In genomic region chr5:118681655-118682054, GRCh38 we compare ENCODE assay signal across 33 cellular contexts.
DNase-seq lines count a peak whose midpoint lies in the region; ATAC-seq, FAIRE-seq and TF ChIP-seq lines count a peak whose summit lies in the region.
"Had no signal": no experiment of that assay in that cellular context is flagged by ENCODE, and none has a peak within 500 bp of the region (broad histone marks: within the 10 kb centered on the region; RNA-seq: fewer than 3 reads in every experiment).

No MANE protein-coding gene starts in this region.

- no peaks in the 10 kb centered on the region for H3K79me2 ChIP-seq in HepG2 (ENCODE audit: insufficient read depth, low read length)

- POLR2A ChIA-PET in HepG2 (lab: Yijun Ruan, JAX) = no interaction called here

- in situ Hi-C loops in HepG2 (cut with HindIII; ENCODE audit: extremely low pct_ligation_motif_present, low pct_unique_long_range_greater_than_20kb) = no loop called here

- TF ChIP-seq EP300 in HepG2 (IDR thresholded peaks at IDR 0.05; ENCODE audit: low read depth in 2 of 2, low read length in 2 of 2) = no peak
- no peak for TF ChIP-seq EP300 in HepG2 (CRISPR knock-in tag; IDR thresholded peaks at IDR 0.05; ENCODE audit: borderline replicate concordance)

- H3K4me2 ChIP-seq in HepG2 (ENCODE audit: low read depth, low read length) = no peak overlapping the region
- H3K4me2 ChIP-seq: A549; BLaER1; BLaER1 treated with 17β-estradiol and CSF1 and Interleukin-3, amounts not matched to agents 10 nM and 100 nM had no signal

- no peak for FAIRE-seq in HepG2 (lab: Jason Lieb, UNC)
- FAIRE-seq: A204.1, A549, D721Med had no signal

- no peaks in the 10 kb centered on the region for H3K27me3 ChIP-seq in liver (ENCODE audit: control insufficient read depth in 4 of 4, insufficient read depth in 4 of 4, low read length in 3 of 4)
- H3K27me3 ChIP-seq in HepG2 (ENCODE audit: control insufficient read depth in 1 of 2, insufficient read depth in 2 of 2, low read length in 2 of 2) = no peaks in the 10 kb centered on the region
- no peaks in the 10 kb centered on the region for H3K27me3 ChIP-seq in right lobe of liver
- no peaks in the 10 kb centered on the region for H3K27me3 ChIP-seq in lower lobe of right lung (ENCODE audit: low read depth)
- H3K27me3 ChIP-seq: BE2C; BLaER1; BLaER1 treated with 17β-estradiol and CSF1 and Interleukin-3, amounts not matched to agents 10 nM and 100 nM had no signal

- TF ChIP-seq CTCF in liver (IDR thresholded peaks at IDR 0.05; ENCODE audit: low read depth, low read length, missing input control) = no peak
- no peak for TF ChIP-seq CTCF in HepG2 (CRISPR knock-in tag; IDR thresholded peaks at IDR 0.05)
- no peak for TF ChIP-seq CTCF in right lobe of liver (IDR thresholded peaks at IDR 0.05)
- no peak for TF ChIP-seq CTCF in lower lobe of right lung (IDR thresholded peaks at IDR 0.05)

- H3K4me1 ChIP-seq in liver (ENCODE audit: control insufficient read depth in 4 of 4, insufficient read depth in 4 of 4, low read length in 3 of 4) (no peaks in the 10 kb centered on the region), HepG2 (ENCODE audit: insufficient read depth, low read length) (no peaks in the 10 kb centered on the region), right lobe of liver (no peaks in the 10 kb centered on the region), lower lobe of right lung (no peaks in the 10 kb centered on the region)
- H3K4me1 ChIP-seq: A549; BE2C; BLaER1; BLaER1 treated with 17β-estradiol and CSF1 and Interleukin-3, amounts not matched to agents 10 nM and 100 nM; Caco-2 had no signal

- no peak overlapping the region for H2AFZ ChIP-seq in HepG2 (ENCODE audit: low read length)

- H3K4me3 ChIP-seq in liver (ENCODE audit: low read depth in 1 of 3, low read length in 3 of 3) (no peak overlapping the region), HepG2 (replicated peaks in 1 of 3; ENCODE audit: insufficient read depth in 1 of 3, low read depth in 2 of 3, low read length in 3 of 3) (no peak overlapping the region), right lobe of liver (no peak overlapping the region), lower lobe of right lung (no peak overlapping the region)
- H3K4me3 ChIP-seq: A549; BLaER1; BLaER1 treated with 17β-estradiol and CSF1 and Interleukin-3, amounts not matched to agents 10 nM and 100 nM had no signal

- no peak for TF ChIP-seq POLR2A in HepG2 (IDR thresholded peaks at IDR 0.05; ENCODE audit: insufficient read depth in 1 of 2, low read depth in 2 of 2, low read length in 2 of 2)
- no peak for TF ChIP-seq POLR2A in right lobe of liver (IDR thresholded peaks at IDR 0.05)

- no TSS peak for BruUV-seq in HepG2 (replicated peaks; lab: Mats Ljungman, UMichigan)

- intact Hi-C loops in HepG2 (cut with micrococcal nuclease; ENCODE audit: unreplicated experiment) (no loop called here), right lobe of liver (cut with DNase I) (no loop called here), lower lobe of right lung (cut with DNase I) (no loop called here)

- no peak for TF ChIP-seq RAD21 in liver (IDR thresholded peaks at IDR 0.05)
- TF ChIP-seq RAD21 in HepG2 (CRISPR knock-in tag; IDR thresholded peaks at IDR 0.05) = no peak

- CTCF ChIA-PET in HepG2 (lab: Yijun Ruan, JAX; ENCODE audit: low intra/inter-chr PET ratio, low total read pairs) = no interaction called here

- H3K27ac ChIP-seq in liver (ENCODE audit: low read depth in 1 of 2, low read length in 2 of 2) (no peak overlapping the region), HepG2 (ENCODE audit: extremely low read length, insufficient read depth, low read length) (no peak overlapping the region), right lobe of liver (no peak overlapping the region), lower lobe of right lung (no peak overlapping the region)
- H3K27ac ChIP-seq: 22Rv1; A549; BLaER1; BLaER1 treated with 17β-estradiol and CSF1 and Interleukin-3, amounts not matched to agents 10 nM and 100 nM; C4-2B had no signal

- 68% methylated on average over 2 of the region's 2 CpGs for WGBS in liver
- WGBS in HepG2 (ENCODE audit: low lambda C conversion rate) = 20% methylated on average over 2 of the region's 2 CpGs
- WGBS in right lobe of liver (ENCODE audit: insufficient coverage, low coverage, low lambda C conversion rate, missing lambda C conversion rate) = 46% methylated on average over 2 of the region's 2 CpGs

- H3K9ac ChIP-seq in liver (ENCODE audit: low read depth in 1 of 2, low read length in 2 of 2) (no peak overlapping the region), HepG2 (ENCODE audit: insufficient read depth, low read depth, low read length) (no peak overlapping the region)
- H3K9ac ChIP-seq: BLaER1; BLaER1 treated with 17β-estradiol and CSF1 and Interleukin-3, amounts not matched to agents 10 nM and 100 nM had no signal

- H4K20me1 ChIP-seq in HepG2 (ENCODE audit: insufficient read depth, low read length) = no peaks in the 10 kb centered on the region
- H4K20me1 ChIP-seq: BLaER1; BLaER1 treated with 17β-estradiol and CSF1 and Interleukin-3, amounts not matched to agents 10 nM and 100 nM had no signal

- H3K9me3 ChIP-seq in liver (ENCODE audit: control insufficient read depth in 4 of 4, low read length in 3 of 4) (no peaks in the 10 kb centered on the region), HepG2 (ENCODE audit: low read length) (no peaks in the 10 kb centered on the region), right lobe of liver (no peaks in the 10 kb centered on the region), lower lobe of right lung (no peaks in the 10 kb centered on the region)
- H3K9me3 ChIP-seq: A549; BE2C; BLaER1; BLaER1 treated with 17β-estradiol and CSF1 and Interleukin-3, amounts not matched to agents 10 nM and 100 nM had no signal

- H3K36me3 ChIP-seq in liver (ENCODE audit: control insufficient read depth in 4 of 4, insufficient read depth in 3 of 4, low read depth in 1 of 4, low read length in 3 of 4) (no peaks in the 10 kb centered on the region), HepG2 (replicated peaks in 1 of 2; ENCODE audit: control insufficient read depth in 1 of 2, insufficient read depth in 2 of 2, low read length in 2 of 2) (no peaks in the 10 kb centered on the region), right lobe of liver (no peaks in the 10 kb centered on the region), lower lobe of right lung (no peaks in the 10 kb centered on the region)
- H3K36me3 ChIP-seq: BE2C; BLaER1; BLaER1 treated with 17β-estradiol and CSF1 and Interleukin-3, amounts not matched to agents 10 nM and 100 nM had no signal

- no peak for ATAC-seq in HepG2
- ATAC-seq in left lobe of liver = peak; percentile 95
- peak; percentile 47 to 93 (median 65) for ATAC-seq in right lobe of liver
- ATAC-seq in lower lobe of right lung = no peak
- ATAC-seq: A549; CD8-positive, alpha-beta T cell had no signal

- DNase-seq in HepG2 (ENCODE audit: low spot score) = no peak
- DNase-seq in left lobe of liver (ENCODE audit: low spot score) = peak; percentile 51
- DNase-seq in right lobe of liver = peak in 1 of 3 donors; percentile 56
- no peak for DNase-seq in stimulated activated CD8-positive, alpha-beta memory T cell treated with anti-CD3 and anti-CD28 coated beads, Interleukin-4, amount 100 ng/mL, for 48 hours
- DNase-seq in lower lobe of right lung = no peak
- DNase-seq: 8988T; ACHN; AML-193; BE2C; C1 segment of cervical spinal cord; Caco-2; Calu3; CD4-positive, alpha-beta memory T cell; CD4-positive, alpha-beta T cell; CD4-positive, CD25-positive, alpha-beta regulatory T cell; CD8-positive, alpha-beta memory T cell; CD8-positive, alpha-beta T cell; COR-L47; DMS 273 treated with DMSO at 0.1 percent for 48 hours; DMS153; DMS53; DMS79; DMS79 treated with DMSO at 0.1 percent for 48 hours; DND-41; EL had no signal

TF ChIP-seq in liver, 16 proteins besides CTCF, POLR2A, EP300 and RAD21 (continues in another document):
- peak; percentile 10 to 36 for TF ChIP-seq HNF4A (conservative IDR thresholded peaks at IDR 0.05)

TF ChIP-seq in HepG2, 621 proteins besides CTCF, POLR2A, EP300 and RAD21 (continues in another document):
- TF ChIP-seq TBX2 (CRISPR knock-in tag; IDR thresholded peaks at IDR 0.05; ENCODE audit: borderline replicate concordance) (no peak), ZNF253 (CRISPR knock-in tag; IDR thresholded peaks at IDR 0.05; ENCODE audit: borderline replicate concordance) (no peak), ZMAT5 (CRISPR knock-in tag; IDR thresholded peaks at IDR 0.05; ENCODE audit: borderline replicate concordance, low read depth) (no peak), PAWR (CRISPR knock-in tag; IDR thresholded peaks at IDR 0.05; ENCODE audit: borderline replicate concordance) (no peak), DMAP1 (CRISPR knock-in tag; IDR thresholded peaks at IDR 0.05) (no peak), NR2F1 (CRISPR knock-in tag; IDR thresholded peaks at IDR 0.05) (no peak), IRX3 (CRISPR knock-in tag; IDR thresholded peaks at IDR 0.05; ENCODE audit: borderline replicate concordance, low read depth) (no peak), HOXA9 (CRISPR knock-in tag; IDR thresholded peaks at IDR 0.05; ENCODE audit: borderline replicate concordance) (no peak), GZF1 (CRISPR knock-in tag; IDR thresholded peaks at IDR 0.05) (no peak), XRCC5 (optimal IDR thresholded peaks at IDR 0.05; ENCODE audit: low read length) (no peak), BCL6 (CRISPR knock-in tag; IDR thresholded peaks at IDR 0.05) (no peak), POLR2AphosphoS2 (IDR thresholded peaks at IDR 0.05; ENCODE audit: low read depth, low read length) (no peak)
- TF ChIP-seq, protein P1, sequence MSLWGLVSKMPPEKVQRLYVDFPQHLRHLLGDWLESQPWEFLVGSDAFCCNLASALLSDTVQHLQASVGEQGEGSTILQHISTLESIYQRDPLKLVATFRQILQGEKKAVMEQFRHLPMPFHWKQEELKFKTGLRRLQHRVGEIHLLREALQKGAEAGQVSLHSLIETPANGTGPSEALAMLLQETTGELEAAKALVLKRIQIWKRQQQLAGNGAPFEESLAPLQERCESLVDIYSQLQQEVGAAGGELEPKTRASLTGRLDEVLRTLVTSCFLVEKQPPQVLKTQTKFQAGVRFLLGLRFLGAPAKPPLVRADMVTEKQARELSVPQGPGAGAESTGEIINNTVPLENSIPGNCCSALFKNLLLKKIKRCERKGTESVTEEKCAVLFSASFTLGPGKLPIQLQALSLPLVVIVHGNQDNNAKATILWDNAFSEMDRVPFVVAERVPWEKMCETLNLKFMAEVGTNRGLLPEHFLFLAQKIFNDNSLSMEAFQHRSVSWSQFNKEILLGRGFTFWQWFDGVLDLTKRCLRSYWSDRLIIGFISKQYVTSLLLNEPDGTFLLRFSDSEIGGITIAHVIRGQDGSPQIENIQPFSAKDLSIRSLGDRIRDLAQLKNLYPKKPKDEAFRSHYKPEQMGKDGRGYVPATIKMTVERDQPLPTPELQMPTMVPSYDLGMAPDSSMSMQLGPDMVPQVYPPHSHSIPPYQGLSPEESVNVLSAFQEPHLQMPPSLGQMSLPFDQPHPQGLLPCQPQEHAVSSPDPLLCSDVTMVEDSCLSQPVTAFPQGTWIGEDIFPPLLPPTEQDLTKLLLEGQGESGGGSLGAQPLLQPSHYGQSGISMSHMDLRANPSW (CRISPR knock-in tag; IDR thresholded peaks at IDR 0.05; ENCODE audit: borderline replicate concordance) = no peak

Comparison
In these comparisons a context has a peak if more than half of its experiments do, and no peak if none do; other contexts are left out.
1. ATAC-seq: peak in left lobe of liver (single experiment) and right lobe of liver (4 of 4); none in HepG2 (single experiment) and lower lobe of right lung (0 of 2).